Comparison of ENCODE assay signal across 16 cellular contexts in the genomic region with DNA sequence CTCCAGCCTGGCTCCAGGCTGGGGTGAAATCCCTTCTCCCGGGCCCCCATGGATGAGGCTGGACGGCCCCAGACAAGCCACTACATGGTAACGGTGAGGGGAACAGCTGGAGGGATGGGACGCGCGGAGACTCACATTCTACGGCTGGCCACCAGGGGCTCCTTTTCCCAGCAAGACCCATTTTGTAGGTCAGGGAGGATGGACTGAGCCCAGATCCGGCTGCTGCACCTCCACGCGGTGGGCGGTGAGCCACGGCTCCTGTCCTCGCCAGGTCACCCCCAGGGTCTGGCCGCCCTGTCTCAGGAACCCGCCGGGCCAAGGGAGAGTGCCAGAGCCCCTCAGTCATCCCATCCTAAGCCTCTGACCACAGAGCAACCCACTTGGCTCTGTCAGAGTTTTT.
"Had no signal": no experiment of that assay in that cellular context is flagged by ENCODE, and none has a peak within 500 bp of the region (broad histone marks: within the 10 kb centered on the region; RNA-seq: fewer than 3 reads in every experiment).

No MANE protein-coding gene starts in this region.

- H3K36me3 ChIP-seq: ascending aorta, breast epithelium, upper lobe of right lung had no signal

- H3K4me1 ChIP-seq: breast epithelium, upper lobe of right lung had no signal

- H3K27ac ChIP-seq: ascending aorta, breast epithelium, epithelial cell of prostate, upper lobe of right lung had no signal

- DNase-seq: activated CD4-positive, alpha-beta T cell treated with anti-CD3 and anti-CD28 coated beads for 1 hour; activated CD4-positive, alpha-beta T cell treated with anti-CD3 and anti-CD28 coated beads, Interleukin-2, amount 50 U/mL, for 4 hours; activated naive CD4-positive, alpha-beta T cell treated with Interleukin-2 at 50 U/mL for 16 hours; cerebellar nuclear complex; effector memory CD4-positive, alpha-beta T cell; foreskin melanocyte; mammary epithelial cell; stimulated activated CD4-positive, alpha-beta T cell treated with anti-CD3 and anti-CD28 coated beads, Interleukin-1b, Interleukin-23, amount 100 ng/mL, for 48 hours; stimulated activated naive CD8-positive, alpha-beta T cell treated with anti-CD3 and anti-CD28 coated beads, Interleukin-15, amount 100 ng/mL, for 72 hours had no signal

- H3K4me1 Mint-ChIP-seq: activated T-helper 17 cell treated with anti-CD3 and anti-CD28 coated beads, Interleukin-2, amount 50 U/mL, for 72 hours; nephron; stimulated activated naive CD8-positive, alpha-beta T cell treated with anti-CD3 and anti-CD28 coated beads, Interleukin-15, amount 100 ng/mL, for 72 hours had no signal

- H3K27me3 ChIP-seq: ascending aorta had no signal

- H3K4me3 Mint-ChIP-seq: activated T-helper 17 cell treated with anti-CD3 and anti-CD28 coated beads, Interleukin-2, amount 50 U/mL, for 72 hours; dendritic cell treated with granulocyte-macrophage colony-stimulating factor and Interleukin-4, amounts not matched to agents 40 ng/mL and 50 ng/mL, for 4 days; nephron; stimulated activated naive CD8-positive, alpha-beta T cell treated with anti-CD3 and anti-CD28 coated beads, Interleukin-15, amount 100 ng/mL, for 72 hours had no signal

- H3K4me3 ChIP-seq: ascending aorta, breast epithelium, upper lobe of right lung had no signal

- H3K9me3 ChIP-seq: upper lobe of right lung had no signal

- H3K27ac Mint-ChIP-seq: activated T-helper 17 cell treated with anti-CD3 and anti-CD28 coated beads, Interleukin-2, amount 50 U/mL, for 72 hours; dendritic cell treated with granulocyte-macrophage colony-stimulating factor and Interleukin-4, amounts not matched to agents 40 ng/mL and 50 ng/mL, for 4 days; nephron; stimulated activated naive CD8-positive, alpha-beta T cell treated with anti-CD3 and anti-CD28 coated beads, Interleukin-15, amount 100 ng/mL, for 72 hours had no signal
